ENCODE assay signal across 8 cellular contexts in the genomic region with DNA sequence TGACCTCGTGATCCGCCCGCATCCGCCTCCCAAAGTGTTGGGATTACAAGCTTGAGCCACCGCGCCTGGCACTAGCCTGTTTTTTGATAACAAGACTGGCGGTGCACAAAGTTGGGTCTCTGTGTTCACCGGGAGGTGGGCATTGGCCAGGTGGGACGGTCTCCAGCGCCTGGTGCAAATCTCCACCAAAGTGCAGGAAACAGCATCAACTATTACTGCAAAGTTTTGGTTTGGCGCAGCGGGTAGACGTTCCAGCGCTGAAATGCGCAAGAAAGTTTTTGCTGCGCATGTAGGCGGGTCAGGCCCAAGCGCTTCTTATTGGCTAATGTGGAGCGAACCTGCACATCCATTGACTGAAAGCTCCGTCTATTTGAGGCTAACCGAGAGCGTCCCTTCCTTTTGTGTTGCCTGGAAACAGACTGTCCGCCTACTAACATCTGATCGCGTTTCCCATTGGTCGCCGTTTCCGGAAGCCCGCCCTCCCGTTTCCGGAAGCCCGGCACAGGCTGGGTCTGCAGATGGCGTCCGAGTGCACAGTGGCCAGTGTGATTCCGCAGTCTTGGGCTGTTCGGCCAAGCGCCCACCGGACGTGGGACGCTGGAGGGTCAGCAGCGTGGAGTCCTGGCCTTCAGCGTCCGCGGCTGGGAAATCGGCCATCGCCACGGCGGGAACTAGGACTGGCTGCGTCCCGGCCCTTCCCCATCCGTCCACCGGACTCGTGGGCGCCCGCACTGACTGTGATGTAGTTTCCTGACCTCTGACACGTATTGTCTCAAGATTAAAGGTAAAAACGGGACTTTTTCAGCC. TPM values are rescaled to one million over a fixed set of nuclear protein-coding genes. Genes with fewer than 3 reads are reported as not detected.
DNase-seq lines count a peak whose midpoint lies in the region; ATAC-seq and TF ChIP-seq lines count a peak whose summit lies in the region.

No MANE protein-coding gene starts in this region.

- H3K4me1 ChIP-seq in liver (ENCODE audit: control insufficient read depth in 4 of 4, insufficient read depth in 4 of 4, low read length in 3 of 4), result peaks cover 0 to 3% (median 0%) of the 10 kb centered on the region in 4 donors

- peaks cover 22 to 70% (median 61%) of the 10 kb centered on the region in 7 donors for H3K9me3 Mint-ChIP-seq in CD14-positive monocyte

- WGBS in liver, result under 1% methylated on average over 57 of the region's 57 CpGs

- TF ChIP-seq CTCF in CD14-positive monocyte (IDR thresholded peaks at IDR 0.05) (peak; percentile 4), liver (IDR thresholded peaks at IDR 0.05; ENCODE audit: low read depth, low read length, missing input control) (no peak)

- H3K4me1 Mint-ChIP-seq in CD14-positive monocyte, result peaks cover 20% of the 10 kb centered on the region

- H3K27me3 Mint-ChIP-seq in CD14-positive monocyte (ENCODE audit: low read depth in 3 of 3), result peaks cover 6 to 8% (median 6%) of the 10 kb centered on the region in 3 donors

- H3K36me3 Mint-ChIP-seq in CD14-positive monocyte, result peaks cover 16 to 33% of the 10 kb centered on the region in 2 donors

- peak overlapping the region in 1 of 2 donors; percentile 71 for H3K9ac ChIP-seq in liver (ENCODE audit: low read depth in 1 of 2, low read length in 2 of 2)

- H3K27me3 ChIP-seq in liver (ENCODE audit: control insufficient read depth in 4 of 4, insufficient read depth in 4 of 4, low read length in 3 of 4), result no peaks in the 10 kb centered on the region

- H3K36me3 ChIP-seq in liver (ENCODE audit: control insufficient read depth in 4 of 4, insufficient read depth in 3 of 4, low read depth in 1 of 4, low read length in 3 of 4), result peaks cover 2 to 7% (median 5%) of the 10 kb centered on the region in 4 donors

- peaks cover 5 to 34% (median 17%) of the 10 kb centered on the region in 4 donors for H3K9me3 ChIP-seq in liver (ENCODE audit: control insufficient read depth in 4 of 4, low read length in 3 of 4)

- ATAC-seq in GM19351 (IDR thresholded peaks at IDR 0.05; ENCODE audit: unreplicated experiment), result peak; percentile 95
- ATAC-seq in HG03521 (IDR thresholded peaks at IDR 0.05; ENCODE audit: unreplicated experiment), result peak; percentile 97

- DNase-seq in CD14-positive monocyte (ENCODE audit: low spot score), result peak; percentile 95
- peak; percentile 99 for DNase-seq in NCI-H748 (lab: John Stamatoyannopoulos, UW; ENCODE audit: unreplicated experiment)
- peak; percentile 86 to 87 for DNase-seq in activated CD4-positive, alpha-beta T cell treated with anti-CD3 and anti-CD28 coated beads, Interleukin-2, amount 50 U/mL, for 4 hours
- DNase-seq in dermis microvascular lymphatic vessel endothelial cell (ENCODE audit: low read depth in 2 of 2), result peak; percentile 100
- peak; percentile 95 for DNase-seq in stimulated activated CD4-positive, alpha-beta T cell treated with anti-CD3 and anti-CD28 coated beads, Interleukin-4, amount 100 ng/mL, for 24 hours

- H3K4me3 Mint-ChIP-seq in CD14-positive monocyte, result peak overlapping the region; percentile 93 to 97

- TF ChIP-seq RAD21 in liver (IDR thresholded peaks at IDR 0.05), result peak; percentile 33 to 48

- peak overlapping the region; percentile 72 to 74 for H3K27ac ChIP-seq in liver (ENCODE audit: low read depth in 1 of 2, low read length in 2 of 2)

- peak overlapping the region; percentile 70 to 95 (median 79) for H3K4me3 ChIP-seq in liver (ENCODE audit: low read depth in 1 of 3, low read length in 3 of 3)

- H3K27ac Mint-ChIP-seq in CD14-positive monocyte, result peak overlapping the region; percentile 33 to 95 (median 90)

- intact Hi-C loops in CD14-positive monocyte (cut with micrococcal nuclease), result loop anchor here (1.0 to 10.0 kb wide), 2 partner anchors 18 to 147 kb away; a partner anchor contains a TSS

TF ChIP-seq in liver, 16 proteins besides CTCF, POLR2A, EP300 and RAD21:
- no peak for TF ChIP-seq FOXA2 (IDR thresholded peaks at IDR 0.05)
- peak; percentile 91 to 97 for TF ChIP-seq GABPA (IDR thresholded peaks at IDR 0.05 in 1 of 2, conservative IDR thresholded peaks at IDR 0.05 in 1 of 2)
- TF ChIP-seq HNF4A (conservative IDR thresholded peaks at IDR 0.05), result no peak
- TF ChIP-seq, protein P1, sequence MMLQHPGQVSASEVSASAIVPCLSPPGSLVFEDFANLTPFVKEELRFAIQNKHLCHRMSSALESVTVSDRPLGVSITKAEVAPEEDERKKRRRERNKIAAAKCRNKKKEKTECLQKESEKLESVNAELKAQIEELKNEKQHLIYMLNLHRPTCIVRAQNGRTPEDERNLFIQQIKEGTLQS (IDR thresholded peaks at IDR 0.05), result no peak
- TF ChIP-seq, protein P2, sequence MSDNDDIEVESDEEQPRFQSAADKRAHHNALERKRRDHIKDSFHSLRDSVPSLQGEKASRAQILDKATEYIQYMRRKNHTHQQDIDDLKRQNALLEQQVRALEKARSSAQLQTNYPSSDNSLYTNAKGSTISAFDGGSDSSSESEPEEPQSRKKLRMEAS (IDR thresholded peaks at IDR 0.05), result no peak
- peak; percentile 89 for TF ChIP-seq SP1 (IDR thresholded peaks at IDR 0.05)
- no peak for TF ChIP-seq HNF4G (IDR thresholded peaks at IDR 0.05)
- TF ChIP-seq, protein P3, sequence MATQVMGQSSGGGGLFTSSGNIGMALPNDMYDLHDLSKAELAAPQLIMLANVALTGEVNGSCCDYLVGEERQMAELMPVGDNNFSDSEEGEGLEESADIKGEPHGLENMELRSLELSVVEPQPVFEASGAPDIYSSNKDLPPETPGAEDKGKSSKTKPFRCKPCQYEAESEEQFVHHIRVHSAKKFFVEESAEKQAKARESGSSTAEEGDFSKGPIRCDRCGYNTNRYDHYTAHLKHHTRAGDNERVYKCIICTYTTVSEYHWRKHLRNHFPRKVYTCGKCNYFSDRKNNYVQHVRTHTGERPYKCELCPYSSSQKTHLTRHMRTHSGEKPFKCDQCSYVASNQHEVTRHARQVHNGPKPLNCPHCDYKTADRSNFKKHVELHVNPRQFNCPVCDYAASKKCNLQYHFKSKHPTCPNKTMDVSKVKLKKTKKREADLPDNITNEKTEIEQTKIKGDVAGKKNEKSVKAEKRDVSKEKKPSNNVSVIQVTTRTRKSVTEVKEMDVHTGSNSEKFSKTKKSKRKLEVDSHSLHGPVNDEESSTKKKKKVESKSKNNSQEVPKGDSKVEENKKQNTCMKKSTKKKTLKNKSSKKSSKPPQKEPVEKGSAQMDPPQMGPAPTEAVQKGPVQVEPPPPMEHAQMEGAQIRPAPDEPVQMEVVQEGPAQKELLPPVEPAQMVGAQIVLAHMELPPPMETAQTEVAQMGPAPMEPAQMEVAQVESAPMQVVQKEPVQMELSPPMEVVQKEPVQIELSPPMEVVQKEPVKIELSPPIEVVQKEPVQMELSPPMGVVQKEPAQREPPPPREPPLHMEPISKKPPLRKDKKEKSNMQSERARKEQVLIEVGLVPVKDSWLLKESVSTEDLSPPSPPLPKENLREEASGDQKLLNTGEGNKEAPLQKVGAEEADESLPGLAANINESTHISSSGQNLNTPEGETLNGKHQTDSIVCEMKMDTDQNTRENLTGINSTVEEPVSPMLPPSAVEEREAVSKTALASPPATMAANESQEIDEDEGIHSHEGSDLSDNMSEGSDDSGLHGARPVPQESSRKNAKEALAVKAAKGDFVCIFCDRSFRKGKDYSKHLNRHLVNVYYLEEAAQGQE (IDR thresholded peaks at IDR 0.05), result no peak
- peak; percentile 29 for TF ChIP-seq NR2F2 (IDR thresholded peaks at IDR 0.05)
- TF ChIP-seq, protein P4, sequence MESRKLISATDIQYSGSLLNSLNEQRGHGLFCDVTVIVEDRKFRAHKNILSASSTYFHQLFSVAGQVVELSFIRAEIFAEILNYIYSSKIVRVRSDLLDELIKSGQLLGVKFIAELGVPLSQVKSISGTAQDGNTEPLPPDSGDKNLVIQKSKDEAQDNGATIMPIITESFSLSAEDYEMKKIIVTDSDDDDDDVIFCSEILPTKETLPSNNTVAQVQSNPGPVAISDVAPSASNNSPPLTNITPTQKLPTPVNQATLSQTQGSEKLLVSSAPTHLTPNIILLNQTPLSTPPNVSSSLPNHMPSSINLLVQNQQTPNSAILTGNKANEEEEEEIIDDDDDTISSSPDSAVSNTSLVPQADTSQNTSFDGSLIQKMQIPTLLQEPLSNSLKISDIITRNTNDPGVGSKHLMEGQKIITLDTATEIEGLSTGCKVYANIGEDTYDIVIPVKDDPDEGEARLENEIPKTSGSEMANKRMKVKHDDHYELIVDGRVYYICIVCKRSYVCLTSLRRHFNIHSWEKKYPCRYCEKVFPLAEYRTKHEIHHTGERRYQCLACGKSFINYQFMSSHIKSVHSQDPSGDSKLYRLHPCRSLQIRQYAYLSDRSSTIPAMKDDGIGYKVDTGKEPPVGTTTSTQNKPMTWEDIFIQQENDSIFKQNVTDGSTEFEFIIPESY (IDR thresholded peaks at IDR 0.05), result peak; percentile 39
- TF ChIP-seq FOXA1 (IDR thresholded peaks at IDR 0.05), result no peak
- TF ChIP-seq JUND (IDR thresholded peaks at IDR 0.05), result no peak
- TF ChIP-seq YY1 (IDR thresholded peaks at IDR 0.05), result peak; percentile 94
- TF ChIP-seq EGR1 (IDR thresholded peaks at IDR 0.05; ENCODE audit: low read depth in 2 of 2), result peak in 1 of 2 donors; percentile 16
- TF ChIP-seq RXRA (IDR thresholded peaks at IDR 0.05), result no peak
- TF ChIP-seq TAF1 (conservative IDR thresholded peaks at IDR 0.05), result peak; percentile 76

RNA-seq across cellular contexts. Expression of a gene that starts 53.3 kb away (rescaled TPM):
- polyA plus RNA-seq in CD14-positive monocyte (1 to 10 TPM; 1.3 to 1.6 TPM), liver (1 to 10 TPM in 1 of 2 donors, under 1 TPM in 1; 0.79 to 1.4 TPM)
- total RNA-seq in dermis microvascular lymphatic vessel endothelial cell (2.8 and 4.6 TPM in 2 replicates), liver (1 to 10 TPM; 2.7 to 4.2 TPM)

Comparison
In these comparisons a context has a peak if more than half of its experiments do, and no peak if none do; other contexts are left out.
1. Peak in every context shown above with its lines: DNase-seq, ATAC-seq, H3K4me3 ChIP-seq and H3K27ac ChIP-seq.